Comparison of ENCODE assay signal across 27 cellular contexts in the genomic region with DNA sequence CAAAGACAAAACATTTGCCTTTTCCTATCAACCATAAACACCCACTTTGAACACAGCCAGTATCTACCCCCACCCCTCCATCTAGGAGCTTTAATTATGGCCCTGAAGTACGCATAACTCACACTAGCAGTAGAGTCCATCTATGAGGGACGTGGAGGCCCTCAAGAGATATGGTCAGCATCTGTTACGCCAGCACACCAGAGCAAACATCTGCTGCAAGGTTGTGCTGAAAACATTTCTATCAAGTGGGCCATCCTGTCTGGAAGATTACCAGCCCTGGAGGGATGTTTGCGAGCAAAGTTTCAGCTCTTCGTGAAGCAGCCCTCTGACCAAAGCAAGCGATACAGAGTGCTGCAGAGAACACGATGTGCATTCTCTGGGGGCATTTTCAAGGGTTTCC.
DNase-seq lines count a peak whose midpoint lies in the region; ATAC-seq, FAIRE-seq and TF ChIP-seq lines count a peak whose summit lies in the region.
"Had no signal": no experiment of that assay in that cellular context is flagged by ENCODE, and none has a peak within 500 bp of the region (broad histone marks: within the 10 kb centered on the region; RNA-seq: fewer than 3 reads in every experiment).

No MANE protein-coding gene starts in this region.

- TF ChIP-seq RAD21 in K562 (CRISPR knock-in tag; conservative IDR thresholded peaks at IDR 0.05 in 1 of 2, IDR thresholded peaks at IDR 0.05 in 1 of 2), result no peak

- H2BK15ac ChIP-seq in H9 (ENCODE audit: low read depth, low read length), result no peak overlapping the region

- intact Hi-C loops in activated CD4-positive, alpha-beta T cell treated with anti-CD3 and anti-CD28 coated beads for 36 hours (cut with DNase I, micrococcal nuclease), result no loop called here
- intact Hi-C loops in K562 (cut with micrococcal nuclease), result no loop called here

- no peak overlapping the region for H3K56ac ChIP-seq in H9 (ENCODE audit: insufficient read length, low read depth, low read length)

- H3K36me3 Mint-ChIP-seq in activated CD4-positive, alpha-beta T cell treated with anti-CD3 and anti-CD28 coated beads for 36 hours (ENCODE audit: low read depth), result peaks cover 42% of the 10 kb centered on the region
- H3K36me3 Mint-ChIP-seq in activated CD4-positive, alpha-beta T cell treated with anti-CD3 and anti-CD28 coated beads, Interleukin-2, amount 10 ng/mL, durations not matched to agents 7 days and 5 days (ENCODE audit: low read depth), result peaks cover 55% of the 10 kb centered on the region
- H3K36me3 Mint-ChIP-seq in H9 (ENCODE audit: insufficient read depth in 1 of 3, low read depth in 3 of 3) (peaks cover 10 to 16% (median 14%) of the 10 kb centered on the region in 3 experiments; a peak in 6 of 7 replicates), neural progenitor cell (peaks cover 37% of the 10 kb centered on the region)

- H3K27ac Mint-ChIP-seq in activated CD4-positive, alpha-beta T cell treated with anti-CD3 and anti-CD28 coated beads for 36 hours, result peak overlapping the region; percentile 44
- H3K27ac Mint-ChIP-seq in activated CD4-positive, alpha-beta T cell treated with anti-CD3 and anti-CD28 coated beads, Interleukin-2, amount 10 ng/mL, durations not matched to agents 7 days and 5 days, result no peak overlapping the region
- H3K27ac Mint-ChIP-seq in H9, result peak overlapping the region; percentile 2 to 16 (median 13); a peak in 6 of 7 replicates
- peak overlapping the region; percentile 0 for H3K27ac Mint-ChIP-seq in neural progenitor cell
- H3K27ac Mint-ChIP-seq: activated naive CD4-positive, alpha-beta T cell treated with anti-CD3 and anti-CD28 coated beads, Interleukin-2, amount 10 ng/mL, durations not matched to agents 7 days and 5 days; T-helper 2 cell treated with Interferon-gamma antibody and Interleukin-4, amounts not matched to agents 5 μg/mL and 100 μg/mL, for 36 hours had no signal

- no peaks in the 10 kb centered on the region for H3K9me3 Mint-ChIP-seq in activated CD4-positive, alpha-beta T cell treated with anti-CD3 and anti-CD28 coated beads for 36 hours (ENCODE audit: low read depth)
- no peaks in the 10 kb centered on the region for H3K9me3 Mint-ChIP-seq in activated CD4-positive, alpha-beta T cell treated with anti-CD3 and anti-CD28 coated beads, Interleukin-2, amount 10 ng/mL, durations not matched to agents 7 days and 5 days
- no peaks in the 10 kb centered on the region for H3K9me3 Mint-ChIP-seq in H9
- H3K9me3 Mint-ChIP-seq in neural progenitor cell, result peaks cover 2% of the 10 kb centered on the region
- H3K9me3 Mint-ChIP-seq: activated naive CD4-positive, alpha-beta T cell treated with anti-CD3 and anti-CD28 coated beads, Interleukin-2, amount 10 ng/mL, durations not matched to agents 7 days and 5 days; naive B cell; T-helper 2 cell treated with Interferon-gamma antibody and Interleukin-4, amounts not matched to agents 5 μg/mL and 100 μg/mL, for 36 hours had no signal

- peak; percentile 11; the same call in 1 of the 2 replicates for TF ChIP-seq EP300 in K562 (IDR thresholded peaks at IDR 0.05; ENCODE audit: low read length)

- no peak for TF ChIP-seq POLR2A in K562 (conservative IDR thresholded peaks at IDR 0.05)

- peaks cover 4% of the 10 kb centered on the region; the same call in 2 of the 3 replicates for H3K36me3 ChIP-seq in K562 (ENCODE audit: control insufficient read depth, insufficient read depth, low read length)
- H3K36me3 ChIP-seq in neural progenitor cell, result no peaks in the 10 kb centered on the region
- H3K36me3 ChIP-seq: colonic mucosa, pancreas had no signal

- H3F3A ChIP-seq in neural progenitor cell (ENCODE audit: low read depth), result peaks cover 22% of the 10 kb centered on the region

- no peak for FAIRE-seq in K562 (lab: Jason Lieb, UNC)
- FAIRE-seq: A204.1, endometrium, G401.6, keratinocyte, pancreas had no signal

- H3K23ac ChIP-seq in H9 (ENCODE audit: insufficient read length, low read depth, low read length), result no peak overlapping the region

- no peak overlapping the region for H4K91ac ChIP-seq in H9 (ENCODE audit: insufficient read length, low read depth, low read length)

- no peak for TF ChIP-seq CTCF in H9 (conservative IDR thresholded peaks at IDR 0.05)
- no peak for TF ChIP-seq CTCF in K562 (IDR thresholded peaks at IDR 0.05 in 2 of 3, conservative IDR thresholded peaks at IDR 0.05 in 1 of 3; ENCODE audit: insufficient read depth in 2 of 3, low read depth in 1 of 3, low read length in 3 of 3)
- TF ChIP-seq CTCF in neural progenitor cell (IDR thresholded peaks at IDR 0.05), result no peak

- H3K14ac ChIP-seq in H9 (ENCODE audit: insufficient read depth, low read length), result no peak overlapping the region

- H2AK5ac ChIP-seq in H9 (ENCODE audit: insufficient read length, low read length), result no peak overlapping the region

- H3K27me3 ChIP-seq in H9 (ENCODE audit: insufficient read depth, low read length), result no peaks in the 10 kb centered on the region
- no peaks in the 10 kb centered on the region for H3K27me3 ChIP-seq in K562 (ENCODE audit: control insufficient read depth in 2 of 2, insufficient read depth in 2 of 2, low read length in 2 of 2)
- H3K27me3 ChIP-seq in neural progenitor cell, result no peaks in the 10 kb centered on the region
- H3K27me3 ChIP-seq: BLaER1 treated with 17β-estradiol and CSF1 and Interleukin-3, amounts not matched to agents 10 nM and 100 nM; colonic mucosa; pancreas; SJSA1; upper lobe of right lung had no signal

- H3K27me3 Mint-ChIP-seq in activated CD4-positive, alpha-beta T cell treated with anti-CD3 and anti-CD28 coated beads for 36 hours, result no peaks in the 10 kb centered on the region
- H3K27me3 Mint-ChIP-seq in activated CD4-positive, alpha-beta T cell treated with anti-CD3 and anti-CD28 coated beads, Interleukin-2, amount 10 ng/mL, durations not matched to agents 7 days and 5 days, result no peaks in the 10 kb centered on the region
- no peaks in the 10 kb centered on the region; the same call in 1 of the 2 replicates for H3K27me3 Mint-ChIP-seq in H9 (ENCODE audit: low read depth)
- peaks cover 4% of the 10 kb centered on the region for H3K27me3 Mint-ChIP-seq in neural progenitor cell (ENCODE audit: insufficient read depth, low read depth)
- H3K27me3 Mint-ChIP-seq: activated naive CD4-positive, alpha-beta T cell treated with anti-CD3 and anti-CD28 coated beads, Interleukin-2, amount 10 ng/mL, durations not matched to agents 7 days and 5 days; naive B cell had no signal

- H3K4me1 Mint-ChIP-seq in activated CD4-positive, alpha-beta T cell treated with anti-CD3 and anti-CD28 coated beads for 36 hours, result peaks cover 86% of the 10 kb centered on the region
- H3K4me1 Mint-ChIP-seq in activated CD4-positive, alpha-beta T cell treated with anti-CD3 and anti-CD28 coated beads, Interleukin-2, amount 10 ng/mL, durations not matched to agents 7 days and 5 days, result peaks cover 79% of the 10 kb centered on the region
- H3K4me1 Mint-ChIP-seq in H9, result peaks cover 31 to 39% of the 10 kb centered on the region in 2 experiments
- H3K4me1 Mint-ChIP-seq in neural progenitor cell, result peaks cover 53% of the 10 kb centered on the region

- CTCF ChIA-PET in activated CD4-positive, alpha-beta T cell treated with anti-CD3 and anti-CD28 coated beads for 36 hours (lab: Charles Lee), result interaction anchor here (0.5 kb wide), 2 partner anchors 370 to 471 kb away, joined by 3 to 4 read pairs; no protein-coding TSS in a partner anchor
- CTCF ChIA-PET in activated CD4-positive, alpha-beta T cell treated with anti-CD3 and anti-CD28 coated beads, Interleukin-2, amount 10 ng/mL, durations not matched to agents 7 days and 5 days (lab: Charles Lee), result interaction anchor here (0.5 kb wide), 1 partner anchor 213 kb away, joined by 4 read pairs; no protein-coding TSS in a partner anchor
- CTCF ChIA-PET in K562 (lab: Yijun Ruan, JAX; ENCODE audit: low intra/inter-chr PET ratio), result no interaction called here

- BruUV-seq in K562 (replicated peaks; lab: Mats Ljungman, UMichigan), result no TSS peak

- H2BK12ac ChIP-seq in H9 (ENCODE audit: insufficient read length, low read depth, low read length), result no peak overlapping the region

- in situ Hi-C loops in K562 (cut with MboI), result no loop called here

- H3K9ac ChIP-seq in H9 (ENCODE audit: extremely low read depth, insufficient read length, low read length) (no peak overlapping the region), K562 (ENCODE audit: insufficient read depth in 1 of 2, low read depth in 2 of 2, low read length in 2 of 2) (no peak overlapping the region; a peak in 1 of 4 replicates), neural progenitor cell (no peak overlapping the region)
- H3K9ac ChIP-seq: BLaER1 treated with 17β-estradiol and CSF1 and Interleukin-3, amounts not matched to agents 10 nM and 100 nM had no signal

- no peak overlapping the region for H2BK20ac ChIP-seq in H9 (ENCODE audit: low read depth, low read length, poor library complexity, severe bottlenecking)

- ATAC-seq in activated CD4-positive, alpha-beta T cell treated with anti-CD3 and anti-CD28 coated beads for 36 hours, result no peak
- peak; percentile 26; the same call in 2 of the 3 replicates for ATAC-seq in K562
- ATAC-seq in GM21717 (IDR thresholded peaks at IDR 0.05; ENCODE audit: unreplicated experiment), result no peak
- no peak for ATAC-seq in HG03045 (IDR thresholded peaks at IDR 0.05; ENCODE audit: unreplicated experiment)
- ATAC-seq: upper lobe of right lung had no signal

- no peaks in the 10 kb centered on the region for H3K9me1 ChIP-seq in K562 (ENCODE audit: control insufficient read depth, insufficient read depth, low read length)

- no peak overlapping the region for H4K8ac ChIP-seq in H9 (replicated peaks; ENCODE audit: insufficient read length, low read depth, low read length)

- H3K23me2 ChIP-seq in H9 (ENCODE audit: insufficient read length, low read depth, low read length, poor library complexity, severe bottlenecking), result no peaks in the 10 kb centered on the region

- H3K79me2 ChIP-seq in H9 (ENCODE audit: insufficient read depth, low read length) (peaks cover 9% of the 10 kb centered on the region; the same call in 1 of the 2 replicates), K562 (ENCODE audit: control insufficient read depth, insufficient read depth, low read length) (peaks cover 5% of the 10 kb centered on the region; the same call in 2 of the 3 replicates), neural progenitor cell (ENCODE audit: low read depth) (peaks cover 86% of the 10 kb centered on the region)

- POLR2A ChIA-PET in activated CD4-positive, alpha-beta T cell treated with anti-CD3 and anti-CD28 coated beads for 36 hours (lab: Charles Lee), result no interaction called here
- POLR2A ChIA-PET in activated CD4-positive, alpha-beta T cell treated with anti-CD3 and anti-CD28 coated beads, Interleukin-2, amount 10 ng/mL, durations not matched to agents 7 days and 5 days (lab: Charles Lee), result no interaction called here
- POLR2A ChIA-PET in K562 (lab: Yijun Ruan, JAX), result interaction anchor here (1.0 to 1.1 kb wide), 2 partner anchors 11 to 17 kb away, joined by 3 to 4 read pairs; no protein-coding TSS in a partner anchor

- H3K27ac ChIP-seq in H9 (ENCODE audit: insufficient read length, low read depth, low read length) (no peak overlapping the region), K562 (ENCODE audit: extremely low read depth, low read depth, low read length) (no peak overlapping the region), neural progenitor cell (no peak overlapping the region)
- H3K27ac ChIP-seq: BLaER1 treated with 17β-estradiol and CSF1 and Interleukin-3, amounts not matched to agents 10 nM and 100 nM; colonic mucosa; pancreas; PC-9; SJSA1; upper lobe of right lung had no signal

- H4K5ac ChIP-seq in H9 (ENCODE audit: insufficient read length, low read depth, low read length), result no peak overlapping the region

- WGBS in H9 (ENCODE audit: extremely low coverage, insufficient read length, low lambda C conversion rate), result no CpG with 5 or more reads among the region's 7 CpGs
- WGBS in K562 (ENCODE audit: insufficient coverage, low coverage, missing lambda C conversion rate), result 45% methylated on average over 7 of the region's 7 CpGs

- no peak overlapping the region for H2BK120ac ChIP-seq in H9 (ENCODE audit: low read depth, low read length, poor library complexity, severe bottlenecking)

- H3K4me1 ChIP-seq in H9 (ENCODE audit: insufficient read depth, low read length) (peaks cover 19% of the 10 kb centered on the region), K562 (replicated peaks in 1 of 2; ENCODE audit: control insufficient read depth in 2 of 2, insufficient read depth in 2 of 2, low read length in 2 of 2) (peaks cover 16 to 47% of the 10 kb centered on the region in 2 experiments), neural progenitor cell (peaks cover 39% of the 10 kb centered on the region)

- H3K4me3 ChIP-seq in K562 (no peak overlapping the region), neural progenitor cell (no peak overlapping the region)
- H3K4me3 ChIP-seq: BLaER1 treated with 17β-estradiol and CSF1 and Interleukin-3, amounts not matched to agents 10 nM and 100 nM; colonic mucosa; pancreas; PC-9; SJSA1; upper lobe of right lung had no signal

- H4K20me1 ChIP-seq in H9 (ENCODE audit: control insufficient read depth, insufficient read depth, insufficient read length) (no peaks in the 10 kb centered on the region), K562 (replicated peaks; ENCODE audit: control insufficient read depth, insufficient read depth, low read length) (peaks cover 23% of the 10 kb centered on the region), neural progenitor cell (ENCODE audit: low read depth) (peaks cover 75% of the 10 kb centered on the region)

- no peak overlapping the region for H3K4me2 ChIP-seq in H9 (ENCODE audit: insufficient read depth, insufficient read length, low read length)
- H3K4me2 ChIP-seq in K562 (ENCODE audit: insufficient read depth, low read length), result no peak overlapping the region
- no peak overlapping the region for H3K4me2 ChIP-seq in neural progenitor cell
- H3K4me2 ChIP-seq: PC-9 had no signal

- H3K18ac ChIP-seq in H9 (ENCODE audit: insufficient read length, low read depth, low read length), result no peak overlapping the region

- H3K4ac ChIP-seq in H9 (ENCODE audit: low read depth, low read length), result no peak overlapping the region

- H3T11ph ChIP-seq in H9 (ENCODE audit: low read length), result no peak overlapping the region

- DNase-seq in activated CD4-positive, alpha-beta T cell treated with anti-CD3 and anti-CD28 coated beads for 36 hours, result no peak
- no peak for DNase-seq in activated CD4-positive, alpha-beta T cell treated with anti-CD3 and anti-CD28 coated beads, Interleukin-2, amount 10 ng/mL, durations not matched to agents 7 days and 5 days
- DNase-seq in H9 (no peak), K562 (ENCODE audit: extremely low read depth in 1 of 4, low spot score in 3 of 4) (peak in 2 of 4 experiments; percentile 50 to 52), neural progenitor cell (ENCODE audit: low spot score) (no peak), GM19240 (ENCODE audit: insufficient read length, low spot score) (no peak)
- DNase-seq: activated naive CD4-positive, alpha-beta T cell treated with anti-CD3 and anti-CD28 coated beads, Interleukin-2, amount 10 ng/mL, durations not matched to agents 7 days and 5 days; colonic mucosa; mammary epithelial cell; naive B cell; NCI-H1417 treated with DMSO at 0.1 percent for 48 hours; NCI-H2171; NCI-H774; pancreas; PC-9; stimulated activated CD4-positive, alpha-beta T cell treated with anti-CD3 and anti-CD28 coated beads, Interleukin-2, amount 100 ng/mL, for 24 hours; stimulated activated naive CD4-positive, alpha-beta T cell treated with Interleukin-2 at 50 U/mL for 16 hours; upper lobe of right lung had no signal

- H3K9me3 ChIP-seq in H9 (ENCODE audit: control insufficient read depth, low read depth, low read length) (no peaks in the 10 kb centered on the region), K562 (replicated peaks; ENCODE audit: control insufficient read depth, insufficient read depth, low read depth, low read length) (no peaks in the 10 kb centered on the region), neural progenitor cell (ENCODE audit: low read depth) (no peaks in the 10 kb centered on the region)
- H3K9me3 ChIP-seq: colonic mucosa, pancreas, SJSA1, upper lobe of right lung had no signal

- H3K79me1 ChIP-seq in H9 (ENCODE audit: insufficient read depth, low read depth, low read length, poor library complexity, severe bottlenecking), result peaks cover 5% of the 10 kb centered on the region

- H2AFZ ChIP-seq in H9 (ENCODE audit: low read length) (no peak overlapping the region), K562 (ENCODE audit: low read depth, low read length) (no peak overlapping the region), neural progenitor cell (replicated peaks) (no peak overlapping the region)
- H2AFZ ChIP-seq: PC-9 had no signal

- H3K4me3 Mint-ChIP-seq in activated CD4-positive, alpha-beta T cell treated with anti-CD3 and anti-CD28 coated beads for 36 hours, result no peak overlapping the region
- no peak overlapping the region for H3K4me3 Mint-ChIP-seq in activated CD4-positive, alpha-beta T cell treated with anti-CD3 and anti-CD28 coated beads, Interleukin-2, amount 10 ng/mL, durations not matched to agents 7 days and 5 days
- H3K4me3 Mint-ChIP-seq in H9 (no peak overlapping the region), neural progenitor cell (no peak overlapping the region)
- H3K4me3 Mint-ChIP-seq: activated naive CD4-positive, alpha-beta T cell treated with anti-CD3 and anti-CD28 coated beads, Interleukin-2, amount 10 ng/mL, durations not matched to agents 7 days and 5 days; T-helper 2 cell treated with Interferon-gamma antibody and Interleukin-4, amounts not matched to agents 5 μg/mL and 100 μg/mL, for 36 hours had no signal

- no peak overlapping the region for H2BK5ac ChIP-seq in H9 (ENCODE audit: insufficient read length, low read length)
